ENCODE assay signal across 11 cellular contexts in genomic region chr18:45688834-45689233, GRCh38. TPM values are rescaled to one million over a fixed set of nuclear protein-coding genes. Genes with fewer than 3 reads are reported as not detected.
DNase-seq lines count a peak whose midpoint lies in the region; ATAC-seq and TF ChIP-seq lines count a peak whose summit lies in the region.
"Had no signal": no experiment of that assay in that cellular context is flagged by ENCODE, and none has a peak within 500 bp of the region (broad histone marks: within the 10 kb centered on the region; RNA-seq: fewer than 3 reads in every experiment).

No MANE protein-coding gene starts in this region.

- no peak for TF ChIP-seq CTCF in CD4-positive, alpha-beta T cell (IDR thresholded peaks at IDR 0.05)
- TF ChIP-seq CTCF in neutrophil (IDR thresholded peaks at IDR 0.05) (no peak), SK-N-SH (IDR thresholded peaks at IDR 0.05) (no peak)

- H3K36me3 Mint-ChIP-seq in CD4-positive, alpha-beta T cell (ENCODE audit: low read depth) = no peaks in the 10 kb centered on the region
- H3K36me3 Mint-ChIP-seq in activated T-cell treated with anti-CD3 and anti-CD28 coated beads, Interleukin-2, amount 50 U/mL, for 4 hours (ENCODE audit: insufficient read depth) = peaks cover 1% of the 10 kb centered on the region

- no peak for ATAC-seq in CD4-positive, alpha-beta T cell (ENCODE audit: poor library complexity)
- ATAC-seq in activated T-cell treated with anti-CD3 and anti-CD28 coated beads, Interleukin-2, amount 50 U/mL, for 4 hours = peak; percentile 44 to 49
- no peak for ATAC-seq in GM19035 (IDR thresholded peaks at IDR 0.05; ENCODE audit: unreplicated experiment)
- ATAC-seq in HG03039 (IDR thresholded peaks at IDR 0.05; ENCODE audit: unreplicated experiment) = no peak

- CTCF ChIA-PET in CD4-positive, alpha-beta T cell (lab: Charles Lee) = interaction anchor here (1.0 to 1.6 kb wide), 3 partner anchors 19 to 34 kb away, joined by 3 read pairs; no protein-coding TSS in a partner anchor
- CTCF ChIA-PET in SK-N-SH (lab: Yijun Ruan, JAX) = interaction anchor here (1.2 to 8.4 kb wide), 8 partner anchors 14 to 384 kb away, joined by 3 to 58 read pairs (median 11); no protein-coding TSS in a partner anchor

- peak in 9 of 10 experiments; percentile 28 to 69 (median 54) for DNase-seq in CD4-positive, alpha-beta T cell
- DNase-seq in NCI-H1694 (lab: John Stamatoyannopoulos, UW) (peak; percentile 45), SK-N-SH (no peak), dermis blood vessel endothelial cell (no peak)
- DNase-seq in activated T-cell treated with anti-CD3 and anti-CD28 coated beads, Interleukin-2, amount 50 U/mL, for 4 hours = peak; percentile 65
- DNase-seq: NCI-H1105 had no signal

- TF ChIP-seq EP300 in SK-N-SH (IDR thresholded peaks at IDR 0.05; ENCODE audit: borderline replicate concordance in 1 of 2, low read depth in 1 of 2, low read length in 1 of 2) = no peak

- no peaks in the 10 kb centered on the region for H3F3A ChIP-seq in SK-N-SH (replicated peaks; ENCODE audit: insufficient read depth)

- no peak for TF ChIP-seq RAD21 in SK-N-SH (IDR thresholded peaks at IDR 0.05; ENCODE audit: low read length)

- 73% methylated on average over 4 of the region's 4 CpGs for WGBS in SK-N-SH (ENCODE audit: low lambda C conversion rate)

- H3K9me2 ChIP-seq in SK-N-SH = no peaks in the 10 kb centered on the region

- H3K4me1 ChIP-seq in neutrophil (ENCODE audit: control insufficient read depth in 1 of 2, insufficient read depth in 1 of 2, low read depth in 1 of 2, low read length in 1 of 2) = peaks cover 43 to 54% of the 10 kb centered on the region in 2 experiments
- peaks cover 0 to 6% of the 10 kb centered on the region in 2 experiments; a peak in 1 of 4 replicates for H3K4me1 ChIP-seq in SK-N-SH (ENCODE audit: control insufficient read depth in 1 of 2, insufficient read depth in 2 of 2, low read depth in 1 of 2, low read length in 1 of 2)

- POLR2A ChIA-PET in CD4-positive, alpha-beta T cell (lab: Charles Lee) = interaction anchor here (2.9 to 4.8 kb wide), 3 partner anchors 19 to 86 kb away, joined by 12 to 73 read pairs (median 13); no protein-coding TSS in a partner anchor
- POLR2A ChIA-PET in SK-N-SH (lab: Yijun Ruan, JAX) = no interaction called here

- H3K27me3 Mint-ChIP-seq in CD4-positive, alpha-beta T cell = peaks cover 8% of the 10 kb centered on the region
- no peaks in the 10 kb centered on the region for H3K27me3 Mint-ChIP-seq in activated T-cell treated with anti-CD3 and anti-CD28 coated beads, Interleukin-2, amount 50 U/mL, for 4 hours (ENCODE audit: low read depth)

- peaks cover 66% of the 10 kb centered on the region for H3K4me1 Mint-ChIP-seq in CD4-positive, alpha-beta T cell (ENCODE audit: low read depth)
- peaks cover 65% of the 10 kb centered on the region for H3K4me1 Mint-ChIP-seq in activated T-cell treated with anti-CD3 and anti-CD28 coated beads, Interleukin-2, amount 50 U/mL, for 4 hours (ENCODE audit: low read depth)

- H3K27me3 ChIP-seq in CD4-positive, alpha-beta T cell (ENCODE audit: control insufficient read depth, insufficient read depth, low read length) = no peaks in the 10 kb centered on the region
- H3K27me3 ChIP-seq in neutrophil (no peaks in the 10 kb centered on the region), SK-N-SH (ENCODE audit: insufficient read depth) (no peaks in the 10 kb centered on the region)

- H3K4me2 ChIP-seq in SK-N-SH = no peak overlapping the region

- peak overlapping the region; percentile 54 for H3K4me3 Mint-ChIP-seq in CD4-positive, alpha-beta T cell
- peak overlapping the region; percentile 84 for H3K4me3 Mint-ChIP-seq in activated T-cell treated with anti-CD3 and anti-CD28 coated beads, Interleukin-2, amount 50 U/mL, for 4 hours

- H3K9me3 Mint-ChIP-seq in CD4-positive, alpha-beta T cell = peaks cover 2% of the 10 kb centered on the region
- peaks cover 2% of the 10 kb centered on the region for H3K9me3 Mint-ChIP-seq in activated T-cell treated with anti-CD3 and anti-CD28 coated beads, Interleukin-2, amount 50 U/mL, for 4 hours

- H3K27ac Mint-ChIP-seq in CD4-positive, alpha-beta T cell = peak overlapping the region; percentile 92

- no peak overlapping the region for H3K27ac ChIP-seq in CD4-positive, alpha-beta T cell (ENCODE audit: low read depth, low read length)
- H3K27ac ChIP-seq in neutrophil (peak overlapping the region; percentile 80), SK-N-SH (ENCODE audit: low read depth in 2 of 2, low read length in 1 of 2) (no peak overlapping the region)
- H3K27ac ChIP-seq: GM23248 had no signal

- no peak overlapping the region for H2AFZ ChIP-seq in SK-N-SH (ENCODE audit: low read depth)
- H2AFZ ChIP-seq: GM23248 had no signal

- H4K20me1 ChIP-seq in SK-N-SH (ENCODE audit: insufficient read depth) = no peaks in the 10 kb centered on the region

- H3K36me3 ChIP-seq in neutrophil = no peaks in the 10 kb centered on the region
- no peaks in the 10 kb centered on the region for H3K36me3 ChIP-seq in SK-N-SH (replicated peaks in 1 of 2; ENCODE audit: control insufficient read depth in 1 of 2, insufficient read depth in 2 of 2, low read length in 1 of 2)

- H3K9ac ChIP-seq in SK-N-SH = no peak overlapping the region
- H3K9ac ChIP-seq: GM23248 had no signal

- H3K79me2 ChIP-seq in SK-N-SH (ENCODE audit: insufficient read depth) = no peaks in the 10 kb centered on the region

- intact Hi-C loops in CD4-positive, alpha-beta T cell (cut with DNase I, micrococcal nuclease) = loop anchor here (2.0 to 10.0 kb wide), 4 partner anchors 22 to 556 kb away; no protein-coding TSS in a partner anchor

- H3K9me3 ChIP-seq in CD4-positive, alpha-beta T cell (ENCODE audit: control insufficient read depth, low read length) = no peaks in the 10 kb centered on the region
- no peaks in the 10 kb centered on the region for H3K9me3 ChIP-seq in neutrophil
- H3K9me3 ChIP-seq in SK-N-SH = 0 out of 2 replicates have a peak, but pooled peaks cover 4% of the 10 kb centered on the region

- no peak overlapping the region for H3K4me3 ChIP-seq in neutrophil (ENCODE audit: low read depth in 1 of 2, low read length in 1 of 2)
- no peak overlapping the region for H3K4me3 ChIP-seq in SK-N-SH (ENCODE audit: low read depth in 2 of 2, low read length in 1 of 2)
- H3K4me3 ChIP-seq: GM23248 had no signal

TF ChIP-seq in SK-N-SH, 30 proteins besides CTCF, POLR2A, EP300 and RAD21:
- TF ChIP-seq FOXJ3 (CRISPR knock-in tag; IDR thresholded peaks at IDR 0.05) = no peak
- TF ChIP-seq RXRA (IDR thresholded peaks at IDR 0.05; ENCODE audit: borderline replicate concordance, low read depth) = no peak
- TF ChIP-seq EZH2phosphoT487 (IDR thresholded peaks at IDR 0.05; ENCODE audit: borderline replicate concordance, low read depth) = no peak
- TF ChIP-seq MAX (IDR thresholded peaks at IDR 0.05; ENCODE audit: low read depth) = no peak

RNA-seq across cellular contexts. Expression of gene SLC14A1, which starts 35.1 kb away (rescaled TPM):
- total RNA-seq in CD4-positive, alpha-beta T cell = 1 to 10 TPM; 5.2 to 5.3 TPM
- total RNA-seq in activated T-cell treated with anti-CD3 and anti-CD28 coated beads, Interleukin-2, amount 50 U/mL, for 4 hours = under 1 TPM in 1 of 3 donors, not detected in 2; 0.24 TPM
- polyA plus RNA-seq in SK-N-SH (2012; rRNA removed) = 2.4 and 4.5 TPM in 2 replicates
- polyA plus RNA-seq in SK-N-SH (2012; cell fraction: cytosol; rRNA removed) = 1.7 and 2.0 TPM in 2 replicates
- 5.2 and 9.4 TPM in 2 replicates for polyA plus RNA-seq in SK-N-SH (2012; cell fraction: nucleus; rRNA removed)
- total RNA-seq in dermis blood vessel endothelial cell = not detected in 2 replicates
- total RNA-seq: astrocyte had no signal

Comparison
In these comparisons a context has a peak if more than half of its experiments do, and no peak if none do; other contexts are left out.
1. ATAC-seq: peak in activated T-cell treated with anti-CD3 and anti-CD28 coated beads, Interleukin-2, amount 50 U/mL, for 4 hours (2 of 2); none in CD4-positive, alpha-beta T cell (single experiment), GM19035 (single experiment) and HG03039 (single experiment).
2. DNase-seq: peak in CD4-positive, alpha-beta T cell (9 of 10), NCI-H1694 (single experiment) and activated T-cell treated with anti-CD3 and anti-CD28 coated beads, Interleukin-2, amount 50 U/mL, for 4 hours (single experiment); none in SK-N-SH (single experiment) and dermis blood vessel endothelial cell (single experiment).